In the genomic region with DNA sequence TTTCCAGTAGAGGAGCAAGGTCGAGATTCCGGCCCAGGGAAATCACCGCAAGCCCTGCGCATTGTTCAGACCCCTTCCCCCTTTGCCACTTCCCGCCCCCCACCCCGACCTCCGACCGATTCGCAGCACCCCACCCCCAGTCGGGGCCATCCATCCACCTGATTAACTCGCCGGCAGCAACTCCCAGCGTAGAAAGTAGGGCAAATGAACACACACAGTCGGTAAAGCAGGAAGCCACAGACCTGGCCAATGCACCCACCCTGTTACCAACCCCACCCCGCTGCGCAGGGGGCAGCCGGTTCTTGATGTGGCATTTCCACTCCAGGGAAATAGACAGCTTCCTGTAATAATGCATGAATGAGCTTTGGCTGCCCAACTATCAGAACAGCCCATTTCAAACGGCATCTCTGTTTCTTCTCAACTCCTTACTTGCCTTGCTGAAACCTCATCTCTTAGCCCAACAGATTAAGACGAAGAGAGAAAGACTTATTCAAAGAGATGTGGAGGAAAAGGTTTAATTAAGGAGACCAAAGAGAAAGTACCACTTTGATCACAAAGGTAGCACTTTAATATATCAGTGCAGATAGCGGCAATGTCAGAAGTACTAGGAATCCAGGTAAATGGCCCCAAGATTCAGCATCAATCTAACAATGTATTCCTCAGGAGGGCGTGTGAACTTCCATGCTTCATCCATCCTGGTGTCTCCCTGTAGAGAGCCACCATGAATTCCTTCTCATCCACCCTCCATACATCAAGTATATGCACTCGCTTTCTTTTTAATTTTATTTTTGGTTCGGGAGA, we compare ENCODE assay signal across 8 cellular contexts. TPM values are rescaled to one million over a fixed set of nuclear protein-coding genes. Genes with fewer than 3 reads are reported as not detected.
DNase-seq lines count a peak whose midpoint lies in the region; ATAC-seq and TF ChIP-seq lines count a peak whose summit lies in the region.

No MANE protein-coding gene starts in this region.

- no TSS peak for BruUV-seq in A673 (replicated peaks; lab: Mats Ljungman, UMichigan)

- no peak for ATAC-seq in omental fat pad (ENCODE audit: low FRiP score)

- TF ChIP-seq POLR2A in uterus (IDR thresholded peaks at IDR 0.05), result no peak

- no peak for TF ChIP-seq CTCF in nephron (IDR thresholded peaks at IDR 0.05; ENCODE audit: unreplicated experiment in 3 of 3)
- TF ChIP-seq CTCF in uterus (IDR thresholded peaks at IDR 0.05), result no peak
- TF ChIP-seq CTCF in omental fat pad (IDR thresholded peaks at IDR 0.05), result no peak
- TF ChIP-seq CTCF in A673 (conservative IDR thresholded peaks at IDR 0.05; ENCODE audit: low read depth, low read length), result no peak

- 65 to 70% methylated on average over 12 to 23 of the region's 23 CpGs for WGBS in GM23248 (ENCODE audit: low coverage in 1 of 2, low lambda C conversion rate in 2 of 2, missing lambda C conversion rate in 2 of 2), 2 experiments

- peak overlapping the region; percentile 88 for H3K4me2 ChIP-seq in GM23248 (ENCODE audit: unreplicated experiment)

- H3K4me3 Mint-ChIP-seq in nephron, result peak overlapping the region; percentile 95 to 97 (median 95)

- in situ Hi-C loops in GM23248 (cut with MboI), result no loop called here

- CTCF ChIA-PET in A673 (lab: Charles Lee), result no interaction called here

- POLR2A ChIA-PET in A673 (lab: Charles Lee; ENCODE audit: low non-redundant PET), result no interaction called here

- H3K36me3 ChIP-seq in GM23248 (ENCODE audit: low read depth) (no peaks in the 10 kb centered on the region), uterus (no peaks in the 10 kb centered on the region), A673 (ENCODE audit: insufficient read depth, low read length, poor library complexity, severe bottlenecking) (no peaks in the 10 kb centered on the region)

- no peaks in the 10 kb centered on the region for H3K4me1 ChIP-seq in GM23248 (ENCODE audit: insufficient read depth)
- H3K4me1 ChIP-seq in uterus, result no peaks in the 10 kb centered on the region
- peaks cover 5% of the 10 kb centered on the region for H3K4me1 ChIP-seq in A673 (ENCODE audit: insufficient read depth, low read length, poor library complexity, severe bottlenecking)

- H3K27me3 ChIP-seq in GM23248 (replicated peaks; ENCODE audit: insufficient read depth) (peaks cover 6% of the 10 kb centered on the region; the same call in 1 of the 2 replicates), uterus (no peaks in the 10 kb centered on the region), A673 (replicated peaks; ENCODE audit: insufficient read depth, low read depth, low read length, poor library complexity) (peaks cover 12% of the 10 kb centered on the region)

- H3K27ac Mint-ChIP-seq in nephron, result peak overlapping the region; percentile 71 to 89 (median 85)

- peaks cover 23% of the 10 kb centered on the region for H3K4me1 Mint-ChIP-seq in nephron

- no peak overlapping the region for H3K9ac ChIP-seq in GM23248

- peaks cover 28% of the 10 kb centered on the region for H3K27me3 Mint-ChIP-seq in nephron (ENCODE audit: low read depth)

- DNase-seq in GM23248, result peak; percentile 4
- DNase-seq in activated CD4-positive, alpha-beta T cell treated with anti-CD3 and anti-CD28 coated beads, Interleukin-2, amount 50 U/mL, for 4 hours, result peak; percentile 23 to 40
- peak; percentile 30 for DNase-seq in effector CD8-positive, alpha-beta T cell (lab: John Stamatoyannopoulos, UW)
- no peak for DNase-seq in uterus
- DNase-seq in NOMO-1 (lab: John Stamatoyannopoulos, UW; ENCODE audit: unreplicated experiment in 2 of 2), result no peak
- DNase-seq in omental fat pad (ENCODE audit: low spot score), result no peak
- DNase-seq in A673 (ENCODE audit: low spot score), result no peak

- H3K9me2 ChIP-seq in GM23248 (ENCODE audit: insufficient read depth), result no peaks in the 10 kb centered on the region

- H3K9me3 Mint-ChIP-seq in nephron, result no peaks in the 10 kb centered on the region

- H3K36me3 Mint-ChIP-seq in nephron (ENCODE audit: low read depth), result no peaks in the 10 kb centered on the region

- H3K4me3 ChIP-seq in GM23248 (peak overlapping the region; percentile 84), uterus (peak overlapping the region in 1 of 2 donors; percentile 52), A673 (ENCODE audit: low read depth, low read length, poor library complexity, severe bottlenecking) (no peak overlapping the region)

- no peaks in the 10 kb centered on the region for H3F3A ChIP-seq in GM23248 (ENCODE audit: insufficient read depth)

- no peak overlapping the region for H3K27ac ChIP-seq in GM23248
- peak overlapping the region; percentile 67 to 72 for H3K27ac ChIP-seq in uterus
- no peak overlapping the region for H3K27ac ChIP-seq in A673 (ENCODE audit: low read depth, low read length, poor library complexity, severe bottlenecking)

- intact Hi-C loops in uterus (cut with DNase I; ENCODE audit: low total_unique reads), result no loop called here
- intact Hi-C loops in A673 (cut with micrococcal nuclease; ENCODE audit: unreplicated experiment), result no loop called here

- H3K79me2 ChIP-seq in GM23248 (ENCODE audit: insufficient read depth), result no peaks in the 10 kb centered on the region

- H2AFZ ChIP-seq in GM23248, result peak overlapping the region; percentile 91

- H4K20me1 ChIP-seq in GM23248 (ENCODE audit: insufficient read depth), result no peaks in the 10 kb centered on the region

- H3K9me3 ChIP-seq in GM23248 (ENCODE audit: low read depth) (no peaks in the 10 kb centered on the region), uterus (no peaks in the 10 kb centered on the region), A673 (ENCODE audit: low read depth, low read length, poor library complexity, severe bottlenecking) (no peaks in the 10 kb centered on the region)

RNA-seq across cellular contexts. Expression of a gene that starts 1.9 kb away (rescaled TPM):
- total RNA-seq in GM23248 (2014; rRNA removed; shearing (Covaris generic)), result 1.0 and 2.3 TPM in 2 replicates
- 0.80 and 1.4 TPM in 2 replicates for polyA plus RNA-seq in GM23248 (2016; fragmentation: Nextera tagmentation; extraction: Ambion mirVana)
- total RNA-seq in uterus (10 to 100 TPM in 1 of 4 donors, 1 to 10 TPM in 3; 1.5 to 20.3 (median 7.7) TPM), omental fat pad (10 to 100 TPM in 1 of 4 donors, 1 to 10 TPM in 3; 3.9 to 12.8 (median 6.5) TPM), A673 (2021) (0.69 and 1.5 TPM in 2 replicates)

Comparison
In these comparisons a context has a peak if more than half of its experiments do, and no peak if none do; other contexts are left out.
1. DNase-seq: peak in GM23248 (single experiment), activated CD4-positive, alpha-beta T cell treated with anti-CD3 and anti-CD28 coated beads, Interleukin-2, amount 50 U/mL, for 4 hours (2 of 2) and effector CD8-positive, alpha-beta T cell (single experiment); none in uterus (0 of 2), NOMO-1 (0 of 2), omental fat pad (single experiment) and A673 (single experiment).
2. H3K27ac ChIP-seq: peak in uterus (2 of 2); none in GM23248 (single experiment) and A673 (single experiment).